In the genomic region with DNA sequence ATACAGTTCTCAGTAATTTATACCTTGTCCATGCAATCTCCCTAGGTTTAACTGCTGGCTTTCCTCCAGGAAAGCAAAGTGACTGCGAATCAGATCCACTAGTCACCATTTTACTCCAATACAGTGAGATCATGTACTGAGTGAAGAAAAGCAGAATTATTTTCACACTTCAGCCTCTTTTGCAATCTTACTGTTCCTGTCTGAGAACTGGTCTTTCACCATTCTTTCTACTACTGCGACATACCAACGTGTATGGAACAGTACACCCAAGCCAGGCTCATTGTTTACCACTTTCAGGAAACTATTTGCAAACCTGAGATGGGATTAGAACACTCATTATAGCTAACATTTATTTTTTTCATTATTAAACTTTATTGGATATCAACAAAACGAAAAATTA, we compare ENCODE assay signal across 16 cellular contexts. TPM values are rescaled to one million over a fixed set of nuclear protein-coding genes. Genes with fewer than 3 reads are reported as not detected.
DNase-seq lines count a peak whose midpoint lies in the region; ATAC-seq, FAIRE-seq and TF ChIP-seq lines count a peak whose summit lies in the region.
"Had no signal": no experiment of that assay in that cellular context is flagged by ENCODE, and none has a peak within 500 bp of the region (broad histone marks: within the 10 kb centered on the region; RNA-seq: fewer than 3 reads in every experiment).

No MANE protein-coding gene starts in this region.

- TF ChIP-seq CTCF in GM12878 (IDR thresholded peaks at IDR 0.05 in 2 of 3, conservative IDR thresholded peaks at IDR 0.05 in 1 of 3; ENCODE audit: control insufficient read depth in 2 of 3, extremely low read depth in 1 of 3, insufficient read depth in 1 of 3, low read depth in 3 of 3, low read length in 3 of 3) (no peak), lower lobe of right lung (IDR thresholded peaks at IDR 0.05) (no peak)

- H4K20me1 ChIP-seq in GM12878 (ENCODE audit: control insufficient read depth, insufficient read depth) = no peaks in the 10 kb centered on the region

- RAD21 ChIA-PET in GM12878 (lab: Charles Lee; ENCODE audit: unreplicated experiment) = interaction anchor here (1.2 kb wide), 1 partner anchor 11 kb away, joined by 3 read pairs; no protein-coding TSS in a partner anchor

- no peak for TF ChIP-seq RAD21 in Ishikawa (IDR thresholded peaks at IDR 0.05; ENCODE audit: low read depth)
- no peak for TF ChIP-seq RAD21 in GM12878 (IDR thresholded peaks at IDR 0.05; ENCODE audit: insufficient read depth, low read depth, low read length)

- no peak overlapping the region for H3K9ac ChIP-seq in GM12878 (ENCODE audit: control insufficient read depth, insufficient read depth, low read length)
- H3K9ac ChIP-seq: SK-N-SH had no signal

- H3K9me3 ChIP-seq in GM12878 (replicated peaks; ENCODE audit: control insufficient read depth, insufficient read depth, low read length) (no peaks in the 10 kb centered on the region; the same call in 2 of the 3 replicates), lower lobe of right lung (no peaks in the 10 kb centered on the region)
- H3K9me3 ChIP-seq: SK-N-SH had no signal

- no peaks in the 10 kb centered on the region; the same call in 1 of the 2 replicates for H3K4me1 ChIP-seq in GM12878 (ENCODE audit: control insufficient read depth, insufficient read depth, low read length)
- no peaks in the 10 kb centered on the region for H3K4me1 ChIP-seq in lower lobe of right lung

- SMC1A ChIA-PET in GM12878 (lab: Charles Lee; ENCODE audit: uncharacterized antibody, unreplicated experiment) = interaction anchor here (1.7 to 4.4 kb wide), 2 partner anchors 10 to 1124 kb away, joined by 3 to 36 read pairs; no protein-coding TSS in a partner anchor

- H3K4me2 ChIP-seq in GM12878 (ENCODE audit: control insufficient read depth, insufficient read depth) = no peak overlapping the region
- H3K4me2 ChIP-seq: SK-N-SH had no signal

- no peak for TF ChIP-seq POLR2A in GM12878 (IDR thresholded peaks at IDR 0.05; ENCODE audit: low read depth, low read length)

- TSS peak; percentile 47 for BruUV-seq in GM12878 (replicated peaks; lab: Mats Ljungman, UMichigan)

- no peaks in the 10 kb centered on the region for H3K79me2 ChIP-seq in GM12878 (ENCODE audit: control insufficient read depth, insufficient read depth, low read length)

- 30% methylated on average over 4 of the region's 4 CpGs for WGBS in GM12878 (ENCODE audit: insufficient coverage, insufficient replicate concordance, low lambda C conversion rate, missing lambda C conversion rate)

- intact Hi-C loops in GM12878 (cut with micrococcal nuclease; ENCODE audit: unreplicated experiment) = no loop called here
- intact Hi-C loops in lower lobe of right lung (cut with DNase I) = no loop called here
- intact Hi-C loops in left colon (cut with DNase I, micrococcal nuclease) = no loop called here

- no peak for ATAC-seq in GM12878
- peak; percentile 76 to 82 for ATAC-seq in lower lobe of right lung
- no peak for ATAC-seq in GM21576 (IDR thresholded peaks at IDR 0.05; ENCODE audit: unreplicated experiment)
- no peak for ATAC-seq in left colon

- H3K27me3 ChIP-seq in GM12878 (replicated peaks in 1 of 2; ENCODE audit: control insufficient read depth in 2 of 2, insufficient read depth in 2 of 2, low read length in 1 of 2) = no peaks in the 10 kb centered on the region
- H3K27me3 ChIP-seq in lower lobe of right lung (ENCODE audit: low read depth) = no peaks in the 10 kb centered on the region

- H2AFZ ChIP-seq in GM12878 (ENCODE audit: control insufficient read depth, low read depth, low read length) = no peak overlapping the region

- DNase-seq in AML-193 (lab: John Stamatoyannopoulos, UW) = peak; percentile 40 to 51
- no peak for DNase-seq in GM12878 (ENCODE audit: low read depth, low spot score)
- no peak for DNase-seq in lower lobe of right lung
- DNase-seq in NK-92 (lab: John Stamatoyannopoulos, UW; ENCODE audit: unreplicated experiment) = no peak
- no peak for DNase-seq in left colon
- DNase-seq: CD4-positive, alpha-beta memory T cell; DMS79 treated with DMSO at 0.1 percent for 48 hours; GDM1; GOT3; NCI-H1105; NCI-H1694 treated with DMSO at 0.1 percent for 48 hours; NCI-H446 treated with DMSO at 0.1 percent for 48 hours; SK-N-SH had no signal

- H3K36me3 ChIP-seq in GM12878 (ENCODE audit: control insufficient read depth in 2 of 2, insufficient read depth in 2 of 2, low read length in 1 of 2) (no peaks in the 10 kb centered on the region), lower lobe of right lung (no peaks in the 10 kb centered on the region)

- no peak overlapping the region for H3K27ac ChIP-seq in GM12878 (ENCODE audit: control insufficient read depth, insufficient read depth)
- H3K27ac ChIP-seq in lower lobe of right lung = no peak overlapping the region

- TF ChIP-seq EP300 in Ishikawa (IDR thresholded peaks at IDR 0.05; ENCODE audit: borderline replicate concordance) (no peak), GM12878 (IDR thresholded peaks at IDR 0.05; ENCODE audit: borderline replicate concordance in 1 of 2, control insufficient read depth in 1 of 2, low read depth in 2 of 2, low read length in 2 of 2) (no peak)

- POLR2A ChIA-PET in GM12878 (lab: Charles Lee) = interaction anchor here (2.7 kb wide), 1 partner anchor 13 kb away, joined by 8 read pairs; no protein-coding TSS in a partner anchor

- FAIRE-seq in GM12878 (lab: Jason Lieb, UNC) = no peak
- FAIRE-seq: HTR-8/SVneo had no signal

- no peak overlapping the region for H3K4me3 ChIP-seq in GM12878
- H3K4me3 ChIP-seq in lower lobe of right lung = no peak overlapping the region

- in situ Hi-C loops in GM12878 (cut with MboI) = no loop called here

- CTCF ChIA-PET in GM12878 (lab: Yijun Ruan, JAX) = interaction anchor here (1.2 to 4.9 kb wide), 3 partner anchors 9 to 89 kb away, joined by 3 to 31 read pairs (median 3); no protein-coding TSS in a partner anchor

TF ChIP-seq in Ishikawa, 13 proteins besides CTCF, POLR2A, EP300 and RAD21 (continues in another document):
- no peak for TF ChIP-seq TAF1 (IDR thresholded peaks at IDR 0.05; ENCODE audit: low read depth)
- TF ChIP-seq CEBPB (IDR thresholded peaks at IDR 0.05) = 0 out of 2 replicates have a peak, but pooled peaks have one; percentile 16
- no peak for TF ChIP-seq FOXM1 (IDR thresholded peaks at IDR 0.05; ENCODE audit: borderline replicate concordance, low read depth)
- no peak for TF ChIP-seq USF1 (IDR thresholded peaks at IDR 0.05)

TF ChIP-seq in GM12878, 131 proteins besides CTCF, POLR2A, EP300 and RAD21 (continues in another document):
- TF ChIP-seq NFXL1 (IDR thresholded peaks at IDR 0.05; ENCODE audit: borderline replicate concordance) (no peak), KAT2A (conservative IDR thresholded peaks at IDR 0.05; ENCODE audit: control insufficient read depth, low read depth, low read length) (no peak), BCL11A (IDR thresholded peaks at IDR 0.05; ENCODE audit: low read depth, low read length) (no peak), ZSCAN29 (IDR thresholded peaks at IDR 0.05) (no peak), RELA (IDR thresholded peaks at IDR 0.05; ENCODE audit: borderline replicate concordance, partially characterized antibody) (no peak), IRF4 (IDR thresholded peaks at IDR 0.05; ENCODE audit: low read depth, low read length) (no peak), IKZF1 (conservative IDR thresholded peaks at IDR 0.05) (no peak), KLF5 (IDR thresholded peaks at IDR 0.05; ENCODE audit: partially characterized antibody) (no peak), PML (IDR thresholded peaks at IDR 0.05; ENCODE audit: low read length) (no peak), E4F1 (IDR thresholded peaks at IDR 0.05; ENCODE audit: borderline replicate concordance, partially characterized antibody) (no peak), ASH2L (IDR thresholded peaks at IDR 0.05; ENCODE audit: borderline replicate concordance, low read depth) (no peak), CBX3 (IDR thresholded peaks at IDR 0.05; ENCODE audit: borderline replicate concordance, low read depth) (no peak)

RNA-seq across cellular contexts. Expression of gene MSL3, which starts 8.0 kb away (rescaled TPM):
- total RNA-seq in GM12878 (2013; cell fraction: nucleolus; rRNA removed) = 187 and 197 TPM in 2 replicates
- total RNA-seq in GM12878 (2014; rRNA removed) = 39.3 and 39.4 TPM in 2 replicates
- total RNA-seq in GM12878 (2014; rRNA removed; fragmentation: Illumina TruSeq; extraction: Trizol) = 29.0 and 30.2 TPM in 2 replicates
- total RNA-seq in GM12878 (2021) = 29.0 and 34.2 TPM in 2 replicates
- polyA plus RNA-seq in GM12878 (2011; ENCODE audit: low read depth) = 22.4 TPM
- polyA plus RNA-seq in GM12878 (2011; rRNA removed) = 438 and 577 TPM in 2 replicates
- 261 and 306 TPM in 2 replicates for polyA plus RNA-seq in GM12878 (2011; cell fraction: cytosol; rRNA removed)
- polyA plus RNA-seq in GM12878 (2011; cell fraction: nucleus; rRNA removed) = 898 and 1,313 TPM in 2 replicates
- 32.3 and 41.3 TPM in 2 replicates for polyA plus RNA-seq in GM12878 (2012)
- 39.1 and 44.4 TPM in 2 replicates for polyA plus RNA-seq in GM12878 (2014; fragmentation: Illumina TruSeq; extraction: Trizol)
- 10 to 100 TPM; 28.4 to 42.0 TPM for polyA plus RNA-seq in GM12878 (2014; fragmentation: Nextera tagmentation; extraction: Ambion mirVana)
- 41.0 and 44.9 TPM in 2 replicates for polyA plus RNA-seq in GM12878 (2014; rRNA removed)
- polyA plus RNA-seq in GM12878 (2016; fragmentation: Nextera tagmentation; extraction: Ambion mirVana) = 10 to 100 TPM; 43.8 to 45.0 TPM
- polyA minus RNA-seq in GM12878 (2011; rRNA and poly(A)+ RNA removed) = 233 and 254 TPM in 2 replicates
- 86.2 and 96.9 TPM in 2 replicates for polyA minus RNA-seq in GM12878 (2011; cell fraction: cytosol; rRNA and poly(A)+ RNA removed)
- polyA minus RNA-seq in GM12878 (2011; cell fraction: nucleus; rRNA and poly(A)+ RNA removed) = 343 and 358 TPM in 2 replicates
- 34.9 TPM for total RNA-seq in lower lobe of right lung
- 10 to 100 TPM; 14.9 to 16.6 TPM for total RNA-seq in left colon

Comparison
In these comparisons a context has a peak if more than half of its experiments do, and no peak if none do; other contexts are left out.
1. DNase-seq: peak in AML-193 (2 of 2); none in GM12878 (single experiment), lower lobe of right lung (single experiment), NK-92 (single experiment) and left colon (0 of 2).
2. ATAC-seq: peak in lower lobe of right lung (2 of 2); none in GM12878 (single experiment), GM21576 (single experiment) and left colon (single experiment).